13 cellular contexts compared by ENCODE assay signal in the genomic region with DNA sequence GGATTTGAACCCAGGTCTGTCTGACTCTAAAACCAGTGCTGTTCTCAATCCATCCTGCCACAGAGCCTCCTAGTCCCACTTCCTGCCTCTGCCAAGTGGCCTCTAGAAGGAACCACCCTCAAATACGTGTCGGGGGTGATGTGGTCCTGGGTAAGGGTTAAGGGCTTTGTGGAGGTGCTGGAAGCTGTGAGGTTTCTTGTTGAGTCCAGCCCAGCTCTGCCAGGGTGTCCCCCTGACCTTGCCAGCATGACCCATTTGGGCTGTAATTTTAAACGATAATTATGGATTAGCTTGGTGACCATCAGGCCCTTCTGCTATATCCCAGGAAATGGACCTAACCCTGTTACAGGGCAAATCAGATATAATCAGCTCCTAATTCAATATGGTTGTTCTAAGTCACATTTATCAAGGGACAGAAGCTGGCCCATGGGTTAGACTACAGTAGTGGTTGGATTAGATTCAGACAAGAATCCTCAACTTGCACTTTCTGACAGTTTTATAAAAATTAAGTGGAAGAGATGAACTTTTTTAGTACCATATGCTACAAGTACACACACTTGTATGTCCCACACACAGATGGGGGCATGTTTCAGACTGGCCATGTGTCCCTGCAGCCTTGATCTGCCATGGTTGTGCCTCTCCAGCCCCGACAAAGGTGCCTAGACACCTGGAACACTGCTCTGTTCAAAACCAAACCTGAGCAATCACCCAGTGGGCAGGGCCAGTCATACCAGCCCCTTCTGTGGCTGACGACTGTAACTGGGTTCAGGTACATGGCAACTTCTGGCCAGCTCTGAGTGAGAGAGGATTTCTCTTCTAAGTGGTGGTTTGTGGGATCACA.
"Had no signal": no experiment of that assay in that cellular context is flagged by ENCODE, and none has a peak within 500 bp of the region (broad histone marks: within the 10 kb centered on the region; RNA-seq: fewer than 3 reads in every experiment).

No MANE protein-coding gene starts in this region.

- H3K4me1 ChIP-seq: right atrium auricular region had no signal

- ATAC-seq: body of pancreas, mucosa of descending colon had no signal

- H3K27ac ChIP-seq: body of pancreas, neutrophil, right atrium auricular region, skin epidermis, thoracic aorta had no signal

- H3K4me3 ChIP-seq: body of pancreas, mucosa of descending colon, right atrium auricular region, skin epidermis, thoracic aorta had no signal

- DNase-seq: activated gamma-delta T cell treated with Interleukin-2 at 50 U/mL for 16 hours; amniotic stem cell; body of pancreas; central memory CD4-positive, alpha-beta T cell; cortex of kidney; effector CD8-positive, alpha-beta T cell; foreskin melanocyte; head of caudate nucleus had no signal

- H3K36me3 ChIP-seq: neutrophil, right atrium auricular region, thoracic aorta had no signal

- H3K27me3 ChIP-seq: body of pancreas, right atrium auricular region had no signal

- H3K9me3 ChIP-seq: body of pancreas, mucosa of descending colon, neutrophil, right atrium auricular region, thoracic aorta had no signal
